ENCODE assay signal across 8 cellular contexts in genomic region chr19:2084993-2085720, GRCh38. TPM values are rescaled to one million over a fixed set of nuclear protein-coding genes. Genes with fewer than 3 reads are reported as not detected.
DNase-seq lines count a peak whose midpoint lies in the region; FAIRE-seq and TF ChIP-seq lines count a peak whose summit lies in the region.

No MANE protein-coding gene starts in this region.

- H3K9me3 Mint-ChIP-seq in nephron progenitor cell: no peaks in the 10 kb centered on the region

- in situ Hi-C loops in GM18951 (cut with MboI; ENCODE audit: low sequenced_read_pairs, unreplicated experiment) (no loop called here), transverse colon (cut with MboI; ENCODE audit: low pct_ligation_motif_present in 1 of 4, low pct_unique_long_range_greater_than_20kb in 1 of 4, low sequenced_read_pairs in 3 of 4) (no loop called here)

- 54 to 67% methylated on average over 3 to 28 of the region's 28 CpGs for WGBS in transverse colon (ENCODE audit: low coverage in 1 of 2), 2 donors

- intact Hi-C loops in transverse colon (cut with DNase I; ENCODE audit: low total_unique reads): no loop called here

- H3K4me3 ChIP-seq in HL-60 (replicated peaks; ENCODE audit: insufficient read depth, low read length) (peak overlapping the region; percentile 71), transverse colon (peak overlapping the region in 3 of 4 donors; percentile 11 to 42 (median 14))

- TF ChIP-seq CTCF in HL-60 (IDR thresholded peaks at IDR 0.05; ENCODE audit: insufficient read depth, low read length) (no peak), nephron progenitor cell (IDR thresholded peaks at IDR 0.05) (no peak), transverse colon (IDR thresholded peaks at IDR 0.05) (no peak)

- peak overlapping the region; percentile 98 for H3K27ac Mint-ChIP-seq in nephron progenitor cell

- H3K27me3 ChIP-seq in HL-60 (ENCODE audit: insufficient read depth, poor library complexity, severe bottlenecking) (no peaks in the 10 kb centered on the region), transverse colon (no peaks in the 10 kb centered on the region)

- H3K27ac ChIP-seq in HL-60 (replicated peaks): peak overlapping the region; percentile 100
- peak overlapping the region; percentile 77 to 99 (median 82) for H3K27ac ChIP-seq in transverse colon

- H3K9me3 ChIP-seq in transverse colon: no peaks in the 10 kb centered on the region

- H3K36me3 Mint-ChIP-seq in nephron progenitor cell (ENCODE audit: low read depth): peaks cover 12% of the 10 kb centered on the region

- DNase-seq in HL-60 (ENCODE audit: low read depth in 1 of 2, low spot score in 1 of 2) (peak; percentile 98 to 100), dermis blood vessel endothelial cell (peak; percentile 61), nephron progenitor cell (no peak), transverse colon (peak; percentile 88), frontal cortex (ENCODE audit: low spot score in 2 of 2) (no peak), NCI-H2171 treated with DMSO at 0.1 percent for 48 hours (lab: John Stamatoyannopoulos, UW) (no peak)
- peak; percentile 95 for DNase-seq in activated CD4-positive, alpha-beta T cell treated with anti-CD3 and anti-CD28 coated beads for 48 hours

- H3K36me3 ChIP-seq in transverse colon: no peaks in the 10 kb centered on the region

- peaks cover 0 to 67% (median 27%) of the 10 kb centered on the region in 4 donors for H3K4me1 ChIP-seq in transverse colon

- no peak for FAIRE-seq in frontal cortex (lab: Jason Lieb, UNC)

- H3K4me1 Mint-ChIP-seq in nephron progenitor cell: peaks cover 36% of the 10 kb centered on the region

- TF ChIP-seq POLR2A in GM18951 (IDR thresholded peaks at IDR 0.05; ENCODE audit: extremely low read depth, insufficient read depth, insufficient read length) (peak; percentile 80), transverse colon (IDR thresholded peaks at IDR 0.05) (no peak)

- TF ChIP-seq EP300 in transverse colon (IDR thresholded peaks at IDR 0.05; ENCODE audit: low read depth): no peak

- no peak overlapping the region for H3K4me3 Mint-ChIP-seq in nephron progenitor cell

- H3K27me3 Mint-ChIP-seq in nephron progenitor cell (ENCODE audit: low read depth, poor library complexity): no peaks in the 10 kb centered on the region

RNA-seq across cellular contexts. Expression of gene MOB3A, which starts 11.0 kb away (rescaled TPM):
- 26.4 and 54.0 TPM in 2 replicates for total RNA-seq in dermis blood vessel endothelial cell
- 10 to 100 TPM; 18.7 to 74.2 (median 46.1) TPM for total RNA-seq in transverse colon
- 9.4 TPM for total RNA-seq in frontal cortex

RNA-seq across cellular contexts. Expression of gene IZUMO4, which starts 11.6 kb away (rescaled TPM):
- 0.65 and 1.5 TPM in 2 replicates for total RNA-seq in dermis blood vessel endothelial cell
- total RNA-seq in transverse colon: 1 to 10 TPM in 2 of 4 donors, not detected in 2; 2.3 to 5.4 TPM
- 2.9 TPM for total RNA-seq in frontal cortex

RNA-seq across cellular contexts. Expression of gene MKNK2, which starts 34.1 kb away (rescaled TPM):
- 147 and 289 TPM in 2 replicates for total RNA-seq in dermis blood vessel endothelial cell
- total RNA-seq in transverse colon: 100 to 1,000 TPM; 189 to 279 (median 236) TPM
- total RNA-seq in frontal cortex: 18.3 TPM

Comparison
In these comparisons a context has a peak if more than half of its experiments do, and no peak if none do; other contexts are left out.
1. DNase-seq: peak in HL-60 (2 of 2), activated CD4-positive, alpha-beta T cell treated with anti-CD3 and anti-CD28 coated beads for 48 hours (single experiment), dermis blood vessel endothelial cell (single experiment) and transverse colon (single experiment); none in nephron progenitor cell (single experiment), frontal cortex (0 of 2) and NCI-H2171 treated with DMSO at 0.1 percent for 48 hours (single experiment).